ENCODE assay signal across 8 cellular contexts in the genomic region with DNA sequence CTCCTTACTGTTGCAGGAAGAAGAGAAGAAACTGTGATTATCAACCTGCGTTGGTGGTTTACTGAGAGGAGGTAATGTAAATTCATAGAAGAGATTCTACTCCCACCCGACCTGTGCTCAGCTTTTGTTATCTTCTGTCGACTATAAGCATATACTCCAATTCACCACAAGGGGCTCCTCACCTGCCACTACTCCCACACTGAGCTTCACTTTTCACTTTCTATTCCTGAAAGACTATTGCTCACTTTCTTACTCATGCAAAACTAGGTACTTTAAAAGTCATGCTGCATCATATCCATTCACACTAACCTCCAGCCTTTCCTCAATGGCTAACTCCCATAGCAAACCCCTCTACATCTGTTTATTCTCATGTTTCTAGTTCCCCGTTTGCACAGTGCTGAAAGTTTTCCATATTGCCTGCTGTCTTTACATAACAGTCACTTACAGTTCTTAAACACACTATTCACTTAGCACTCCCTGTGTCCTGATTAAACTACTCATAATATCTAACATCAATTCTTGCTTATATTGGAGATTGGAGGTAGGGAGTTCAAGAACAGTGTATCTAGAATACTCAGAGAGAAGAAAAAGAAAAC.
A peak's percentile ranks its signal among the peaks of the same experiment; 100 is the strongest.
DNase-seq lines count a peak whose midpoint lies in the region; ATAC-seq and TF ChIP-seq lines count a peak whose summit lies in the region.

No MANE protein-coding gene starts in this region.

- no peaks in the 10 kb centered on the region for H3K4me1 Mint-ChIP-seq in stimulated activated effector memory CD8-positive, alpha-beta T cell treated with anti-CD3 and anti-CD28 coated beads, Interleukin-12 subunit alpha, Interleukin-12 subunit beta, amount 100 ng/mL, for 72 hours
- peaks cover 2% of the 10 kb centered on the region for H3K4me1 Mint-ChIP-seq in activated CD4-positive, alpha-beta T cell treated with anti-CD3 and anti-CD28 coated beads, Interleukin-2, amount 10 ng/mL, durations not matched to agents 24 days and 14 days

- H3K4me1 ChIP-seq in Peyer's patch: no peaks in the 10 kb centered on the region

- no peak for TF ChIP-seq POLR2A in Peyer's patch (IDR thresholded peaks at IDR 0.05)

- intact Hi-C loops in activated CD4-positive, alpha-beta T cell treated with anti-CD3 and anti-CD28 coated beads, Interleukin-2, amount 10 ng/mL, durations not matched to agents 24 days and 14 days (cut with micrococcal nuclease): no loop called here

- no peak overlapping the region for H3K4me3 Mint-ChIP-seq in stimulated activated effector memory CD8-positive, alpha-beta T cell treated with anti-CD3 and anti-CD28 coated beads, Interleukin-12 subunit alpha, Interleukin-12 subunit beta, amount 100 ng/mL, for 72 hours
- H3K4me3 Mint-ChIP-seq in activated CD4-positive, alpha-beta T cell treated with anti-CD3 and anti-CD28 coated beads, Interleukin-2, amount 10 ng/mL, durations not matched to agents 24 days and 14 days: no peak overlapping the region

- H3K27ac Mint-ChIP-seq in stimulated activated effector memory CD8-positive, alpha-beta T cell treated with anti-CD3 and anti-CD28 coated beads, Interleukin-12 subunit alpha, Interleukin-12 subunit beta, amount 100 ng/mL, for 72 hours: no peak overlapping the region
- H3K27ac Mint-ChIP-seq in activated CD4-positive, alpha-beta T cell treated with anti-CD3 and anti-CD28 coated beads, Interleukin-2, amount 10 ng/mL, durations not matched to agents 24 days and 14 days: no peak overlapping the region

- H3K36me3 Mint-ChIP-seq in stimulated activated effector memory CD8-positive, alpha-beta T cell treated with anti-CD3 and anti-CD28 coated beads, Interleukin-12 subunit alpha, Interleukin-12 subunit beta, amount 100 ng/mL, for 72 hours: no peaks in the 10 kb centered on the region
- H3K36me3 Mint-ChIP-seq in activated CD4-positive, alpha-beta T cell treated with anti-CD3 and anti-CD28 coated beads, Interleukin-2, amount 10 ng/mL, durations not matched to agents 24 days and 14 days (ENCODE audit: low read depth): no peaks in the 10 kb centered on the region

- H3K9me3 ChIP-seq in Peyer's patch: peaks cover 0 to 4% (median 0%) of the 10 kb centered on the region in 4 donors

- H3K27me3 Mint-ChIP-seq in activated CD4-positive, alpha-beta T cell treated with anti-CD3 and anti-CD28 coated beads, Interleukin-2, amount 10 ng/mL, durations not matched to agents 24 days and 14 days: no peaks in the 10 kb centered on the region

- H3K27me3 ChIP-seq in GM06990 (replicated peaks; ENCODE audit: control insufficient read depth, insufficient read depth, low read length): no peaks in the 10 kb centered on the region
- no peaks in the 10 kb centered on the region for H3K27me3 ChIP-seq in Peyer's patch

- no peak overlapping the region for H3K27ac ChIP-seq in Peyer's patch

- H3K36me3 ChIP-seq in GM06990 (ENCODE audit: control insufficient read depth, insufficient read depth, low read length) (no peaks in the 10 kb centered on the region), Peyer's patch (no peaks in the 10 kb centered on the region)

- DNase-seq in GM06990 (ENCODE audit: extremely low read depth, insufficient read length) (no peak), Peyer's patch (no peak), fibroblast of villous mesenchyme (ENCODE audit: low read depth) (peak; percentile 60), amniotic stem cell (lab: John Stamatoyannopoulos, UW) (no peak)
- DNase-seq in stimulated activated effector memory CD8-positive, alpha-beta T cell treated with anti-CD3 and anti-CD28 coated beads, Interleukin-12 subunit alpha, Interleukin-12 subunit beta, amount 100 ng/mL, for 72 hours (ENCODE audit: low spot score in 2 of 2): no peak
- no peak for DNase-seq in activated CD4-positive, alpha-beta T cell treated with anti-CD3 and anti-CD28 coated beads, Interleukin-2, amount 10 ng/mL, durations not matched to agents 24 days and 14 days

- TF ChIP-seq CTCF in GM06990 (IDR thresholded peaks at IDR 0.05; ENCODE audit: insufficient read depth, low read length, poor library complexity, severe bottlenecking): peak; percentile 73
- TF ChIP-seq CTCF in Peyer's patch (IDR thresholded peaks at IDR 0.05): peak in 4 of 6 experiments; percentile 28 to 31 (median 30)
- TF ChIP-seq CTCF in fibroblast of villous mesenchyme (IDR thresholded peaks at IDR 0.05; ENCODE audit: insufficient read depth, low read depth, low read length): peak; percentile 75

- H3K9me3 Mint-ChIP-seq in stimulated activated effector memory CD8-positive, alpha-beta T cell treated with anti-CD3 and anti-CD28 coated beads, Interleukin-12 subunit alpha, Interleukin-12 subunit beta, amount 100 ng/mL, for 72 hours: peaks cover 14% of the 10 kb centered on the region
- H3K9me3 Mint-ChIP-seq in activated CD4-positive, alpha-beta T cell treated with anti-CD3 and anti-CD28 coated beads, Interleukin-2, amount 10 ng/mL, durations not matched to agents 24 days and 14 days: no peaks in the 10 kb centered on the region

- peak; percentile 99 for ATAC-seq in GM19455 (IDR thresholded peaks at IDR 0.05; ENCODE audit: unreplicated experiment)
- peak; percentile 99 for ATAC-seq in HG03342 (IDR thresholded peaks at IDR 0.05; ENCODE audit: unreplicated experiment)
- peak; percentile 61 for ATAC-seq in stimulated activated effector memory CD8-positive, alpha-beta T cell treated with anti-CD3 and anti-CD28 coated beads, Interleukin-12 subunit alpha, Interleukin-12 subunit beta, amount 100 ng/mL, for 72 hours

- H3K4me3 ChIP-seq in GM06990 (replicated peaks; ENCODE audit: low read depth, low read length) (no peak overlapping the region), Peyer's patch (no peak overlapping the region), fibroblast of villous mesenchyme (ENCODE audit: low read depth, low read length) (no peak overlapping the region)
